ENCODE assay signal across 21 cellular contexts in the genomic region with DNA sequence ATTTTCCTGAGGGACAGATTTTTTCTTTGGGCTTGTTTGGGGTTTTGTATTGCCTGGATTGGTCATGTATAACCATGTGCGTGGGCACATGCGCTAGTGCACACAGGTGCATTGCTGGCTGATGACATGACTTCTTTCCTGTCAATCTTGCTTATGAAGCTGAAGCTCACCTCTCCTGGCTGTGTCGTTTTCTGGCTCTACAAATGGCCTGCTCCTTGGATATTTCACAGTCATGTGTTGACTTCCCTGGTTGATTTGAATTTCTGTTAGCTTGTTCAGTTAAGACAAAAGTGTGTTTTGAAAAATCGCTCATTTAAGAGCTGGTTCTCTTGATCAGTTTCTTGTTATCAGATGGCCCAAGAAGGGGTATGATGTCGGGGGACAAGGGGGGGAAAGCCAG. TPM values are rescaled to one million over a fixed set of nuclear protein-coding genes. Genes with fewer than 3 reads are reported as not detected.
DNase-seq lines count a peak whose midpoint lies in the region; ATAC-seq, FAIRE-seq and TF ChIP-seq lines count a peak whose summit lies in the region.
"Had no signal": no experiment of that assay in that cellular context is flagged by ENCODE, and none has a peak within 500 bp of the region (broad histone marks: within the 10 kb centered on the region; RNA-seq: fewer than 3 reads in every experiment).

No MANE protein-coding gene starts in this region.

- H2BK5ac ChIP-seq in IMR-90 (ENCODE audit: low read depth, low read length, poor library complexity, severe bottlenecking) = no peak overlapping the region

- H3K56ac ChIP-seq in IMR-90 (ENCODE audit: extremely low read depth, insufficient read depth, low read length) = no peak overlapping the region

- H4K20me1 ChIP-seq in GM23338 (replicated peaks; ENCODE audit: insufficient read depth) = peaks cover 69% of the 10 kb centered on the region
- peaks cover 17% of the 10 kb centered on the region for H4K20me1 ChIP-seq in IMR-90 (ENCODE audit: insufficient read depth, low read length)
- no peaks in the 10 kb centered on the region for H4K20me1 ChIP-seq in GM12878 (ENCODE audit: control insufficient read depth, insufficient read depth)

- SMC1A ChIA-PET in GM12878 (lab: Charles Lee; ENCODE audit: uncharacterized antibody, unreplicated experiment) = interaction anchor here (0.7 to 2.8 kb wide), 11 partner anchors 9 to 614 kb away, joined by 3 to 15 read pairs (median 4); no protein-coding TSS in a partner anchor

- no peak overlapping the region for H4K5ac ChIP-seq in IMR-90 (ENCODE audit: low read depth, low read length)

- H2BK15ac ChIP-seq in IMR-90 (ENCODE audit: low read depth, low read length) = peak overlapping the region; percentile 53; the same call in 1 of the 3 replicates

- H3F3A ChIP-seq in GM23338 (replicated peaks; ENCODE audit: low read depth) = no peaks in the 10 kb centered on the region

- H3K14ac ChIP-seq in IMR-90 (replicated peaks; ENCODE audit: low read depth, low read length) = 0 out of 2 replicates have a peak overlapping the region, but pooled peaks have one; percentile 1

- DNase-seq in GM23338 (ENCODE audit: low spot score) = no peak
- no peak for DNase-seq in IMR-90
- no peak for DNase-seq in GM12878 (ENCODE audit: low read depth, low spot score)
- DNase-seq in nephron progenitor cell = no peak
- no peak for DNase-seq in AG08395 (ENCODE audit: low spot score)
- DNase-seq in retina = no peak
- DNase-seq in NCI-H345 treated with DMSO at 0.1 percent for 48 hours (lab: John Stamatoyannopoulos, UW; ENCODE audit: unreplicated experiment) = no peak
- DNase-seq: AML-193; BE2C; Calu3; CD4-positive, alpha-beta memory T cell; COR-L47; DMS53; DMS79 treated with DMSO at 0.1 percent for 48 hours; GF-D8; H7; HCEC 1CT had no signal

- no peak overlapping the region for H3K23ac ChIP-seq in IMR-90 (ENCODE audit: low read depth, low read length)

- H3K9me1 ChIP-seq in IMR-90 (ENCODE audit: insufficient read depth, low read length) = peaks cover 10% of the 10 kb centered on the region

- H2AK5ac ChIP-seq in IMR-90 (ENCODE audit: low read depth, low read length) = peak overlapping the region; percentile 35; the same call in 1 of the 2 replicates

- H3K27ac ChIP-seq in GM23338 (ENCODE audit: low read depth) (no peak overlapping the region), IMR-90 (ENCODE audit: insufficient read depth, low read length) (no peak overlapping the region), GM12878 (ENCODE audit: control insufficient read depth, insufficient read depth) (no peak overlapping the region)
- H3K27ac ChIP-seq: BLaER1 treated with 17β-estradiol and CSF1 and Interleukin-3, amounts not matched to agents 10 nM and 100 nM had no signal

- H3K27me3 Mint-ChIP-seq in GM23338 (ENCODE audit: insufficient read depth, low read depth, poor library complexity) (peaks cover 6% of the 10 kb centered on the region), nephron progenitor cell (ENCODE audit: low read depth, poor library complexity) (no peaks in the 10 kb centered on the region)

- no peak for FAIRE-seq in GM12878 (lab: Jason Lieb, UNC)
- FAIRE-seq: GM12892, H1 had no signal

- H3K18ac ChIP-seq in IMR-90 (ENCODE audit: low read depth, low read length) = no peak overlapping the region

- H3K79me2 ChIP-seq in GM23338 (replicated peaks; ENCODE audit: insufficient read depth) = peaks cover 100% of the 10 kb centered on the region
- no peaks in the 10 kb centered on the region for H3K79me2 ChIP-seq in GM12878 (ENCODE audit: control insufficient read depth, insufficient read depth, low read length)

- H3K36me3 Mint-ChIP-seq in GM23338 (ENCODE audit: low read depth) = peaks cover 35% of the 10 kb centered on the region
- H3K36me3 Mint-ChIP-seq in nephron progenitor cell (ENCODE audit: low read depth) = peaks cover 49% of the 10 kb centered on the region
- H3K36me3 Mint-ChIP-seq: CD4-positive, alpha-beta memory T cell had no signal

- H3K4me2 ChIP-seq in GM23338 = 0 out of 2 replicates have a peak overlapping the region, but pooled peaks have one; percentile 70
- H3K4me2 ChIP-seq in IMR-90 (ENCODE audit: low read depth, low read length) = no peak overlapping the region
- no peak overlapping the region for H3K4me2 ChIP-seq in GM12878 (ENCODE audit: control insufficient read depth, insufficient read depth)
- H3K4me2 ChIP-seq: BLaER1 treated with 17β-estradiol and CSF1 and Interleukin-3, amounts not matched to agents 10 nM and 100 nM had no signal

- POLR2A ChIA-PET in IMR-90 (lab: Charles Lee; ENCODE audit: unreplicated experiment) (no interaction called here), GM12878 (lab: Charles Lee) (interaction anchor here (0.7 to 2.4 kb wide), 2 partner anchors 9 to 117 kb away, joined by 3 to 7 read pairs; no protein-coding TSS in a partner anchor)

- H3K9ac ChIP-seq in IMR-90 (ENCODE audit: low read depth, low read length) = no peak overlapping the region
- no peak overlapping the region for H3K9ac ChIP-seq in GM12878 (ENCODE audit: control insufficient read depth, insufficient read depth, low read length)
- H3K9ac ChIP-seq: BLaER1 treated with 17β-estradiol and CSF1 and Interleukin-3, amounts not matched to agents 10 nM and 100 nM had no signal

- no TSS peak for BruUV-seq in IMR-90 (replicated peaks; lab: Mats Ljungman, UMichigan)
- BruUV-seq in GM12878 (replicated peaks; lab: Mats Ljungman, UMichigan) = no TSS peak

- H3K4me3 ChIP-seq in GM23338 (no peak overlapping the region), IMR-90 (ENCODE audit: insufficient read depth, low read depth, low read length) (no peak overlapping the region), GM12878 (no peak overlapping the region)
- H3K4me3 ChIP-seq: BLaER1 treated with 17β-estradiol and CSF1 and Interleukin-3, amounts not matched to agents 10 nM and 100 nM had no signal

- intact Hi-C loops in IMR-90 (cut with micrococcal nuclease) = no loop called here
- intact Hi-C loops in GM12878 (cut with micrococcal nuclease; ENCODE audit: unreplicated experiment) = no loop called here

- TF ChIP-seq EP300 in GM12878 (IDR thresholded peaks at IDR 0.05; ENCODE audit: borderline replicate concordance in 1 of 2, control insufficient read depth in 1 of 2, low read depth in 2 of 2, low read length in 2 of 2) = no peak

- TF ChIP-seq RAD21 in IMR-90 (IDR thresholded peaks at IDR 0.05; ENCODE audit: low read length) (no peak), GM12878 (IDR thresholded peaks at IDR 0.05; ENCODE audit: insufficient read depth, low read depth, low read length) (no peak)

- H4K8ac ChIP-seq in IMR-90 (ENCODE audit: low read depth in 2 of 2, low read length in 2 of 2) = no peak overlapping the region

- no peak overlapping the region for H2AK9ac ChIP-seq in IMR-90 (replicated peaks; ENCODE audit: low read depth, low read length, poor library complexity)

- ATAC-seq in GM23338 = no peak
- ATAC-seq in IMR-90 (ENCODE audit: low read depth) = no peak
- ATAC-seq in GM12878 = no peak
- no peak for ATAC-seq in GM21423 (IDR thresholded peaks at IDR 0.05; ENCODE audit: unreplicated experiment)

- H3K4ac ChIP-seq in IMR-90 (ENCODE audit: low read depth, low read length) = no peak overlapping the region

- WGBS in IMR-90 (ENCODE audit: extremely low coverage in 2 of 2, insufficient read length in 1 of 2), 2 experiments = 100% methylated on average over 2 of the region's 5 CpGs; no CpG with 5 or more reads in 1 of the 2 experiments
- 45% methylated on average over 5 of the region's 5 CpGs for WGBS in GM12878 (ENCODE audit: insufficient coverage, insufficient replicate concordance, low lambda C conversion rate, missing lambda C conversion rate)

- CTCF ChIA-PET in IMR-90 (lab: Yijun Ruan, JAX) = interaction anchor here (0.7 to 1.6 kb wide), 2 partner anchors 9 to 282 kb away, joined by 4 to 6 read pairs; no protein-coding TSS in a partner anchor
- CTCF ChIA-PET in GM12878 (lab: Yijun Ruan, JAX) = interaction anchor here (0.6 to 3.0 kb wide), 5 partner anchors 8 to 665 kb away, joined by 3 to 18 read pairs (median 4); no protein-coding TSS in a partner anchor

- no peaks in the 10 kb centered on the region for H3K9me2 ChIP-seq in GM23338 (ENCODE audit: insufficient read depth)

- dilution Hi-C loops in IMR-90 (cut with HindIII; ENCODE audit: low sequenced_read_pairs, unreplicated experiment) = no loop called here

- H3K36me3 ChIP-seq in GM23338 (ENCODE audit: insufficient read depth) (no peaks in the 10 kb centered on the region), IMR-90 (ENCODE audit: control insufficient read depth, insufficient read depth, low read length) (no peaks in the 10 kb centered on the region; the same call in 1 of the 2 replicates), GM12878 (ENCODE audit: control insufficient read depth in 2 of 2, insufficient read depth in 2 of 2, low read length in 1 of 2) (no peaks in the 10 kb centered on the region)
- H3K36me3 ChIP-seq: BE2C had no signal

- H3K27me3 ChIP-seq in GM23338 (ENCODE audit: insufficient read depth) = no peaks in the 10 kb centered on the region
- H3K27me3 ChIP-seq in IMR-90 (ENCODE audit: control insufficient read depth, insufficient read depth, low read length) = no peaks in the 10 kb centered on the region
- H3K27me3 ChIP-seq in GM12878 (replicated peaks in 1 of 2; ENCODE audit: control insufficient read depth in 2 of 2, insufficient read depth in 2 of 2, low read length in 1 of 2) = no peaks in the 10 kb centered on the region
- H3K27me3 ChIP-seq: BLaER1 treated with 17β-estradiol and CSF1 and Interleukin-3, amounts not matched to agents 10 nM and 100 nM had no signal

- H2BK20ac ChIP-seq in IMR-90 (ENCODE audit: low read depth, low read length) = no peak overlapping the region

- H3K9me3 Mint-ChIP-seq in GM23338 = no peaks in the 10 kb centered on the region
- H3K9me3 Mint-ChIP-seq in nephron progenitor cell = peaks cover 20% of the 10 kb centered on the region

- peak overlapping the region; percentile 70 for H4K91ac ChIP-seq in IMR-90 (ENCODE audit: insufficient read depth, low read depth, low read length)

- H3K9me3 ChIP-seq in IMR-90 (ENCODE audit: control insufficient read depth, insufficient read depth, low read length) (no peaks in the 10 kb centered on the region), GM12878 (replicated peaks; ENCODE audit: control insufficient read depth, insufficient read depth, low read length) (no peaks in the 10 kb centered on the region)
- H3K9me3 ChIP-seq: BE2C had no signal

- in situ Hi-C loops in IMR-90 (cut with MboI; ENCODE audit: low sequenced_read_pairs) = no loop called here
- in situ Hi-C loops in GM12878 (cut with MboI) = no loop called here

- TF ChIP-seq POLR2A in IMR-90 (IDR thresholded peaks at IDR 0.05; ENCODE audit: low read depth, low read length) (no peak), GM12878 (IDR thresholded peaks at IDR 0.05; ENCODE audit: low read depth, low read length) (no peak)

- H3K27ac Mint-ChIP-seq in GM23338 (no peak overlapping the region), nephron progenitor cell (peak overlapping the region; percentile 28)
- H3K27ac Mint-ChIP-seq: CD4-positive, alpha-beta memory T cell had no signal

- no peak overlapping the region for H2BK120ac ChIP-seq in IMR-90 (ENCODE audit: low read depth, low read length)

- TF ChIP-seq CTCF in GM23338 (conservative IDR thresholded peaks at IDR 0.05; ENCODE audit: low read depth in 2 of 2) (no peak), IMR-90 (conservative IDR thresholded peaks at IDR 0.05; ENCODE audit: low read depth, low read length) (no peak), GM12878 (IDR thresholded peaks at IDR 0.05 in 2 of 3, conservative IDR thresholded peaks at IDR 0.05 in 1 of 3; ENCODE audit: control insufficient read depth in 2 of 3, extremely low read depth in 1 of 3, insufficient read depth in 1 of 3, low read depth in 3 of 3, low read length in 3 of 3) (no peak), nephron progenitor cell (IDR thresholded peaks at IDR 0.05) (no peak)

- H3K4me1 ChIP-seq in GM23338 (ENCODE audit: insufficient read depth) = peaks cover 80% of the 10 kb centered on the region
- peaks cover 9% of the 10 kb centered on the region; the same call in 1 of the 2 replicates for H3K4me1 ChIP-seq in IMR-90 (ENCODE audit: control insufficient read depth, insufficient read depth, low read length)
- H3K4me1 ChIP-seq in GM12878 (ENCODE audit: control insufficient read depth, insufficient read depth, low read length) = no peaks in the 10 kb centered on the region
- H3K4me1 ChIP-seq: BE2C had no signal

- peaks cover 42 to 67% of the 10 kb centered on the region in 2 experiments for H3K79me1 ChIP-seq in IMR-90 (ENCODE audit: low read depth in 1 of 2, low read length in 2 of 2)

- RAD21 ChIA-PET in GM12878 (lab: Charles Lee; ENCODE audit: unreplicated experiment) = interaction anchor here (0.5 to 1.7 kb wide), 7 partner anchors 8 to 321 kb away, joined by 3 to 4 read pairs (median 3); partner anchors contain the start of gene PTPRG

- H3K4me3 Mint-ChIP-seq in GM23338 (no peak overlapping the region; the same call in 2 of the 3 replicates), nephron progenitor cell (no peak overlapping the region)
- H3K4me3 Mint-ChIP-seq: CD4-positive, alpha-beta memory T cell had no signal

- H2AFZ ChIP-seq in GM23338 (no peak overlapping the region), IMR-90 (replicated peaks; ENCODE audit: low read length, poor library complexity) (no peak overlapping the region), GM12878 (ENCODE audit: control insufficient read depth, low read depth, low read length) (no peak overlapping the region)

- H3K4me1 Mint-ChIP-seq in GM23338 = peaks cover 85% of the 10 kb centered on the region
- peaks cover 63% of the 10 kb centered on the region for H3K4me1 Mint-ChIP-seq in nephron progenitor cell
- H3K4me1 Mint-ChIP-seq: CD4-positive, alpha-beta memory T cell had no signal

RNA-seq across cellular contexts. Expression of gene PTPRG, which starts 11.5 kb away (rescaled TPM):
- total RNA-seq in GM23338 (2014; rRNA removed; shearing (Covaris generic)) = 117 and 131 TPM in 2 replicates
- polyA plus RNA-seq in GM23338 (2016; fragmentation: Nextera tagmentation; extraction: Ambion mirVana) (18.4 and 24.4 TPM in 2 replicates), IMR-90 (2012; rRNA removed) (6.8 and 7.7 TPM in 2 replicates), GM12878 (2011; rRNA removed) (20.7 and 22.2 TPM in 2 replicates), GM12878 (2014; fragmentation: Illumina TruSeq; extraction: Trizol) (1.7 and 2.0 TPM in 2 replicates), GM12878 (2014; fragmentation: Nextera tagmentation; extraction: Ambion mirVana) (under 1 TPM; 0.29 to 0.42 TPM), GM12878 (2014; rRNA removed) (1.0 and 1.3 TPM in 2 replicates), GM12878 (2016; fragmentation: Nextera tagmentation; extraction: Ambion mirVana) (under 1 TPM; 0.62 to 0.72 TPM)
- total RNA-seq in IMR-90 (2012; rRNA removed) (24.7 and 31.0 TPM in 2 replicates), GM12878 (2014; rRNA removed) (2.5 and 3.0 TPM in 2 replicates), GM12878 (2014; rRNA removed; fragmentation: Illumina TruSeq; extraction: Trizol) (2.3 and 2.4 TPM in 2 replicates), GM12878 (2021) (3.0 and 3.2 TPM in 2 replicates)
- 3.8 and 7.2 TPM in 2 replicates for polyA plus RNA-seq in IMR-90 (2012; cell fraction: cytosol; rRNA removed)
- 4.8 and 6.9 TPM in 2 replicates for polyA plus RNA-seq in IMR-90 (2012; cell fraction: nucleus; rRNA removed; ENCODE audit: low replicate concordance)
- total RNA-seq in GM12878 (2013; cell fraction: nucleolus; rRNA removed) = 176 and 181 TPM in 2 replicates
- 0.09 TPM for polyA plus RNA-seq in GM12878 (2011; ENCODE audit: low read depth)
- 13.0 and 15.2 TPM in 2 replicates for polyA plus RNA-seq in GM12878 (2011; cell fraction: cytosol; rRNA removed)
- polyA plus RNA-seq in GM12878 (2011; cell fraction: nucleus; rRNA removed) = 26.3 and 30.4 TPM in 2 replicates
- polyA plus RNA-seq in GM12878 (2012) = 0.05 and 0.06 TPM in 2 replicates
- polyA minus RNA-seq in GM12878 (2011; rRNA and poly(A)+ RNA removed) = 77.6 and 83.6 TPM in 2 replicates
- 24.1 and 26.8 TPM in 2 replicates for polyA minus RNA-seq in GM12878 (2011; cell fraction: cytosol; rRNA and poly(A)+ RNA removed)
- polyA minus RNA-seq in GM12878 (2011; cell fraction: nucleus; rRNA and poly(A)+ RNA removed) = 86.3 and 180 TPM in 2 replicates
- total RNA-seq: CD4-positive, alpha-beta memory T cell had no signal
- polyA plus RNA-seq: CD4-positive, alpha-beta memory T cell had no signal
